ENCODE assay signal across 8 cellular contexts in genomic region chr14:55026441-55026792, GRCh38. TPM values are rescaled to one million over a fixed set of nuclear protein-coding genes. Genes with fewer than 3 reads are reported as not detected.
A peak's percentile ranks its signal among the peaks of the same experiment; 100 is the strongest.
DNase-seq lines count a peak whose midpoint lies in the region; ATAC-seq and TF ChIP-seq lines count a peak whose summit lies in the region.

No MANE protein-coding gene starts in this region.

- peak overlapping the region; percentile 91 for H3K4me3 ChIP-seq in GM23248
- H3K4me3 ChIP-seq in skeletal muscle satellite cell (ENCODE audit: low read length) = peak overlapping the region; percentile 96

- H3K79me2 ChIP-seq in GM23248 (ENCODE audit: insufficient read depth) = peaks cover 81% of the 10 kb centered on the region

- peaks cover 47 to 55% (median 49%) of the 10 kb centered on the region in 3 donors for H3K4me1 Mint-ChIP-seq in T-cell

- H3K9me3 ChIP-seq in GM23248 (ENCODE audit: low read depth) (no peaks in the 10 kb centered on the region), skeletal muscle satellite cell (replicated peaks; ENCODE audit: low read length) (no peaks in the 10 kb centered on the region)

- POLR2A ChIA-PET in T-cell (lab: Charles Lee) = interaction anchor here (0.7 to 2.4 kb wide), 6 partner anchors 19 to 142 kb away, joined by 3 to 17 read pairs (median 6); partner anchors contain the start of gene MAPK1IP1L (in 2 of the 2)

- peak overlapping the region; percentile 84 for H3K27ac ChIP-seq in GM23248
- H3K27ac ChIP-seq in foreskin keratinocyte = peak overlapping the region; percentile 81
- H3K27ac ChIP-seq in caudate nucleus (ENCODE audit: low read depth, low read length) = no peak overlapping the region

- H3F3A ChIP-seq in GM23248 (ENCODE audit: insufficient read depth) = peaks cover 15% of the 10 kb centered on the region; the same call in 1 of the 2 replicates

- H3K36me3 ChIP-seq in GM23248 (ENCODE audit: low read depth) (no peaks in the 10 kb centered on the region), skeletal muscle satellite cell (ENCODE audit: insufficient read depth, low read length) (no peaks in the 10 kb centered on the region)

- peak overlapping the region; percentile 98 for H2AFZ ChIP-seq in GM23248

- no peaks in the 10 kb centered on the region for H3K9me3 Mint-ChIP-seq in T-cell

- no peaks in the 10 kb centered on the region for H3K9me2 ChIP-seq in GM23248 (ENCODE audit: insufficient read depth)

- H4K20me1 ChIP-seq in GM23248 (ENCODE audit: insufficient read depth) = peaks cover 4% of the 10 kb centered on the region; the same call in 1 of the 2 replicates

- TF ChIP-seq CTCF in foreskin keratinocyte (conservative IDR thresholded peaks at IDR 0.05) (no peak), GM13976 (IDR thresholded peaks at IDR 0.05; ENCODE audit: borderline replicate concordance, control extremely low read depth, extremely low read depth, insufficient read depth, missing control alignments) (no peak)

- H3K9ac ChIP-seq in GM23248 (peak overlapping the region; percentile 91), skeletal muscle satellite cell (ENCODE audit: low read depth, low read length) (peak overlapping the region; percentile 92)

- H3K27me3 Mint-ChIP-seq in T-cell = no peaks in the 10 kb centered on the region

- in situ Hi-C loops in GM23248 (cut with MboI) = no loop called here
- in situ Hi-C loops in GM13976 (cut with MboI; ENCODE audit: low sequenced_read_pairs, unreplicated experiment) = no loop called here

- CTCF ChIA-PET in T-cell (lab: Charles Lee) = interaction anchor here (0.6 to 1.6 kb wide), 7 partner anchors 25 to 462 kb away, joined by 3 to 15 read pairs (median 3); partner anchors contain the start of gene MAPK1IP1L (in 2 of the 2)

- peaks cover 31% of the 10 kb centered on the region for H3K4me1 ChIP-seq in GM23248 (ENCODE audit: insufficient read depth)
- peaks cover 13% of the 10 kb centered on the region for H3K4me1 ChIP-seq in foreskin keratinocyte
- H3K4me1 ChIP-seq in skeletal muscle satellite cell (ENCODE audit: control insufficient read depth, insufficient read depth, low read length) = peaks cover 23% of the 10 kb centered on the region

- H3K4me3 Mint-ChIP-seq in T-cell = peak overlapping the region; percentile 91 to 92 (median 91)

- ATAC-seq in T-cell (replicated peaks in 1 of 4) = no peak
- no peak for ATAC-seq in foreskin keratinocyte
- ATAC-seq in HG02798 (IDR thresholded peaks at IDR 0.05; ENCODE audit: poor library complexity, unreplicated experiment) = no peak
- no peak for ATAC-seq in GM18520 (IDR thresholded peaks at IDR 0.05; ENCODE audit: unreplicated experiment)

- H3K27ac Mint-ChIP-seq in T-cell = peak overlapping the region; percentile 83 to 89

- H3K27me3 ChIP-seq in GM23248 (replicated peaks; ENCODE audit: insufficient read depth) (no peaks in the 10 kb centered on the region), foreskin keratinocyte (no peaks in the 10 kb centered on the region), skeletal muscle satellite cell (ENCODE audit: control insufficient read depth, insufficient read depth, low read length) (no peaks in the 10 kb centered on the region)

- peaks cover 2% of the 10 kb centered on the region for H3K36me3 Mint-ChIP-seq in T-cell

- H3K4me2 ChIP-seq in GM23248 (ENCODE audit: unreplicated experiment) = peak overlapping the region; percentile 94
- H3K4me2 ChIP-seq in skeletal muscle satellite cell (ENCODE audit: low read length) = peak overlapping the region; percentile 95

- peak; percentile 64 for DNase-seq in GM23248
- DNase-seq in T-cell = no peak
- DNase-seq in foreskin keratinocyte = no peak
- DNase-seq in GM13976 (ENCODE audit: low spot score) = no peak
- DNase-seq in caudate nucleus (lab: John Stamatoyannopoulos, UW) = no peak

- 1% methylated on average over 9 of the region's 9 CpGs for WGBS in GM23248 (ENCODE audit: low coverage in 1 of 2, low lambda C conversion rate in 2 of 2, missing lambda C conversion rate in 2 of 2), 2 experiments

RNA-seq across cellular contexts. Expression of gene WDHD1, which starts 0.5 kb away (rescaled TPM):
- total RNA-seq in GM23248 (2014; rRNA removed; shearing (Covaris generic)) = 6.3 and 9.6 TPM in 2 replicates
- polyA plus RNA-seq in GM23248 (2016; fragmentation: Nextera tagmentation; extraction: Ambion mirVana) = 6.6 and 7.5 TPM in 2 replicates
- total RNA-seq in T-cell = 1 to 10 TPM; 2.5 to 6.1 (median 4.9) TPM
- 24.2 and 30.0 TPM in 2 replicates for total RNA-seq in foreskin keratinocyte
- polyA plus RNA-seq in foreskin keratinocyte = 10.6 and 13.2 TPM in 2 replicates
- 12.4 and 14.9 TPM in 2 replicates for total RNA-seq in skeletal muscle satellite cell (2012; rRNA removed)

RNA-seq across cellular contexts. Expression of gene SOCS4, which starts 0.6 kb away (rescaled TPM):
- 15.7 TPM in 2 replicates for total RNA-seq in GM23248 (2014; rRNA removed; shearing (Covaris generic))
- polyA plus RNA-seq in GM23248 (2016; fragmentation: Nextera tagmentation; extraction: Ambion mirVana) (7.4 and 7.7 TPM in 2 replicates), foreskin keratinocyte (3.4 and 4.5 TPM in 2 replicates)
- total RNA-seq in T-cell (10 to 100 TPM; 16.7 to 26.4 (median 21.1) TPM), foreskin keratinocyte (18.4 and 19.1 TPM in 2 replicates)
- total RNA-seq in skeletal muscle satellite cell (2012; rRNA removed) = 15.5 and 15.7 TPM in 2 replicates

RNA-seq across cellular contexts. Expression of gene MAPK1IP1L, which starts 25.0 kb away (rescaled TPM):
- 79.4 and 92.6 TPM in 2 replicates for total RNA-seq in GM23248 (2014; rRNA removed; shearing (Covaris generic))
- 89.0 and 92.5 TPM in 2 replicates for polyA plus RNA-seq in GM23248 (2016; fragmentation: Nextera tagmentation; extraction: Ambion mirVana)
- total RNA-seq in T-cell = 100 to 1,000 TPM in 2 of 5 donors, 10 to 100 TPM in 3; 68.7 to 153 (median 73.4) TPM
- total RNA-seq in foreskin keratinocyte = 72.8 and 73.9 TPM in 2 replicates
- 38.7 and 44.5 TPM in 2 replicates for polyA plus RNA-seq in foreskin keratinocyte
- total RNA-seq in skeletal muscle satellite cell (2012; rRNA removed) = 43.5 and 44.6 TPM in 2 replicates
